In genomic region chr15:25438601-25439455, GRCh38 we compare ENCODE assay signal across 8 cellular contexts. TPM values are rescaled to one million over a fixed set of nuclear protein-coding genes. Genes with fewer than 3 reads are reported as not detected.
A peak's percentile ranks its signal among the peaks of the same experiment; 100 is the strongest.
DNase-seq lines count a peak whose midpoint lies in the region; ATAC-seq and TF ChIP-seq lines count a peak whose summit lies in the region.

Gene UBE3A, minus strand, starts transcription at chr15:25439024. Its CDS starts 29,917 bp downstream, at chr15:25409107.

- ATAC-seq in GM19455 (IDR thresholded peaks at IDR 0.05; ENCODE audit: unreplicated experiment) (peak; percentile 91), lower lobe of right lung (peak; percentile 99)

- H3K9me3 Mint-ChIP-seq in CD8-positive, alpha-beta memory T cell, result no peaks in the 10 kb centered on the region

- peaks cover 0 to under 1% of the 10 kb centered on the region in 2 donors for H3K27me3 Mint-ChIP-seq in CD8-positive, alpha-beta memory T cell

- peak within 1 kb of the TSS; percentile 76 for H3K4me3 ChIP-seq in CD8-positive, alpha-beta memory T cell (ENCODE audit: low read length)
- H3K4me3 ChIP-seq in ectodermal cell (ENCODE audit: insufficient read depth, low read depth, low read length) (peak within 1 kb of the TSS; percentile 83), lower lobe of right lung (peak within 1 kb of the TSS; percentile 94)

- intact Hi-C loops in lower lobe of right lung (cut with DNase I), result no loop called here

- H3K4me1 ChIP-seq in CD8-positive, alpha-beta memory T cell (ENCODE audit: insufficient read depth, low read length), result peaks cover 46% of the 10 kb centered on the region
- H3K4me1 ChIP-seq in ectodermal cell (ENCODE audit: control insufficient read depth, insufficient read depth, low read length) (no peaks in the 10 kb centered on the region), lower lobe of right lung (peaks cover 27% of the 10 kb centered on the region)

- peaks cover 38 to 48% (median 47%) of the 10 kb centered on the region in 3 donors for H3K4me1 Mint-ChIP-seq in CD8-positive, alpha-beta memory T cell

- H3K36me3 ChIP-seq in CD8-positive, alpha-beta memory T cell (ENCODE audit: insufficient read depth, low read length), result no peaks in the 10 kb centered on the region
- H3K36me3 ChIP-seq in ectodermal cell (ENCODE audit: control insufficient read depth, insufficient read depth, low read length) (no peaks in the 10 kb centered on the region), lower lobe of right lung (no peaks in the 10 kb centered on the region)

- H3K27ac Mint-ChIP-seq in CD8-positive, alpha-beta memory T cell, result peak within 1 kb of the TSS; percentile 88 to 97 (median 94)

- 0% methylated on average over 99 of the region's 99 CpGs for WGBS in ectodermal cell, 2 experiments

- H3K27ac ChIP-seq in CD8-positive, alpha-beta memory T cell (ENCODE audit: low read depth, low read length), result peak within 1 kb of the TSS; percentile 85
- H3K27ac ChIP-seq in ectodermal cell (ENCODE audit: insufficient read depth, low read depth, low read length, poor library complexity, severe bottlenecking), result peak within 1 kb of the TSS; percentile 94
- H3K27ac ChIP-seq in lower lobe of right lung, result peak within 1 kb of the TSS; percentile 98

- DNase-seq in CD8-positive, alpha-beta memory T cell, result peak; percentile 83 to 89 (median 88)
- DNase-seq in HK-2 (ENCODE audit: unreplicated experiment), result peak; percentile 82
- peak; percentile 73 for DNase-seq in NCI-H82 treated with DMSO at 0.1 percent for 48 hours (lab: John Stamatoyannopoulos, UW; ENCODE audit: unreplicated experiment)
- peak; percentile 57 to 86 for DNase-seq in activated CD8-positive, alpha-beta memory T cell treated with anti-CD3 and anti-CD28 coated beads for 1 hour (ENCODE audit: extremely low read depth in 1 of 2, low read depth in 1 of 2)
- DNase-seq in lower lobe of right lung, result peak; percentile 93
- DNase-seq in stimulated activated CD4-positive, alpha-beta T cell treated with anti-CD3 and anti-CD28 coated beads, TNF-alpha, amount 100 ng/mL, for 1 hour (ENCODE audit: low read depth in 3 of 3, low spot score in 1 of 3), result peak; percentile 56 to 85 (median 71)

- CTCF ChIA-PET in CD8-positive, alpha-beta memory T cell (lab: Charles Lee), result no interaction called here

- no peaks in the 10 kb centered on the region for H3K9me3 ChIP-seq in CD8-positive, alpha-beta memory T cell (ENCODE audit: low read length)
- no peaks in the 10 kb centered on the region for H3K9me3 ChIP-seq in ectodermal cell (ENCODE audit: control insufficient read depth, low read length)
- H3K9me3 ChIP-seq in lower lobe of right lung, result no peaks in the 10 kb centered on the region

- no peaks in the 10 kb centered on the region for H3K27me3 ChIP-seq in CD8-positive, alpha-beta memory T cell (ENCODE audit: insufficient read depth, low read length, poor library complexity, severe bottlenecking)
- H3K27me3 ChIP-seq in ectodermal cell (ENCODE audit: control insufficient read depth, insufficient read depth, low read length, poor library complexity, severe bottlenecking) (no peaks in the 10 kb centered on the region), lower lobe of right lung (ENCODE audit: low read depth) (no peaks in the 10 kb centered on the region)

- H3K36me3 Mint-ChIP-seq in CD8-positive, alpha-beta memory T cell, result peaks cover 0 to 8% (median 0%) of the 10 kb centered on the region in 3 donors

- TF ChIP-seq CTCF in lower lobe of right lung (IDR thresholded peaks at IDR 0.05), result no peak

- POLR2A ChIA-PET in CD8-positive, alpha-beta memory T cell (lab: Charles Lee), result interaction anchor here (0.5 to 1.3 kb wide), 3 partner anchors 422 to 483 kb away, joined by 3 to 5 read pairs (median 3); no protein-coding TSS in a partner anchor

- peak within 1 kb of the TSS; percentile 88 to 99 (median 95) for H3K4me3 Mint-ChIP-seq in CD8-positive, alpha-beta memory T cell

RNA-seq across cellular contexts. Expression of gene UBE3A, which starts in this region (rescaled TPM):
- 100 to 1,000 TPM; 119 to 142 TPM for total RNA-seq in CD8-positive, alpha-beta memory T cell
- 141 TPM for polyA plus RNA-seq in CD8-positive, alpha-beta memory T cell
- 70.1 TPM for polyA plus RNA-seq in ectodermal cell (2013, experiment 1 of 4)
- 68.2 TPM for polyA plus RNA-seq in ectodermal cell (2013, experiment 2 of 4)
- 51.3 TPM for polyA plus RNA-seq in ectodermal cell (2013, experiment 3 of 4)
- polyA plus RNA-seq in ectodermal cell (2013, experiment 4 of 4), result 64.6 TPM
- total RNA-seq in lower lobe of right lung, result 86.1 TPM

Comparison
In these comparisons a context has a peak if more than half of its experiments do, and no peak if none do; other contexts are left out.
1. Peak in every context shown above with its lines: DNase-seq, ATAC-seq, H3K4me3 ChIP-seq and H3K27ac ChIP-seq.